8 cellular contexts compared by ENCODE assay signal in the genomic region with DNA sequence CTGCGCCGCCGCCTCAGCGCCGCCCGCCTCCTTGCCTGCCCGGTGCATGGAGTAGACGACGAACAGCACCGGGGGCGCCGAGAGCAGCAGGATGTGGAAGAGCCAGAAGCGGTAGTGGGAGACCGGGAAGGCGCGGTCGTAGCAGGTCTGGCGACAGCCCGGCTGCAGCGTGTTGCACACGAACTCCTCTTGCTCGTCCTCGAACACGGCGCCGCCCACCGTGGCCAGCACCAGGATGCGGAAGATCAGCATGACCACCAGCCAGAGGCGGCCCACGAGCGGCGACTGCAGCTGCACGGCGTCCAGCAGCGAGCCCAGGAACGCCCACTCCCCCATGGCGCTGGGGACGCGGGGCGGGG. TPM values are rescaled to one million over a fixed set of nuclear protein-coding genes. Genes with fewer than 3 reads are reported as not detected.
A peak's percentile ranks its signal among the peaks of the same experiment; 100 is the strongest.
DNase-seq lines count a peak whose midpoint lies in the region; ATAC-seq and FAIRE-seq lines count a peak whose summit lies in the region.

No MANE protein-coding gene starts in this region.

- no peaks in the 10 kb centered on the region for H3K9me3 Mint-ChIP-seq in activated T-cell treated with anti-CD3 and anti-CD28 coated beads, Interleukin-2, amount 50 U/mL, for 4 hours
- H3K9me3 Mint-ChIP-seq in activated T-helper 17 cell treated with anti-CD3 and anti-CD28 coated beads, Interleukin-2, amount 50 U/mL, for 72 hours: no peaks in the 10 kb centered on the region
- no peaks in the 10 kb centered on the region for H3K9me3 Mint-ChIP-seq in stimulated activated naive CD8-positive, alpha-beta T cell treated with anti-CD3 and anti-CD28 coated beads, Interleukin-15, amount 100 ng/mL, for 72 hours

- no peak for DNase-seq in activated T-cell treated with anti-CD3 and anti-CD28 coated beads, Interleukin-2, amount 50 U/mL, for 4 hours
- DNase-seq in activated T-cell treated with anti-CD3 and anti-CD28 coated beads, Interleukin-2, amount 50 U/mL, for 1 hour: no peak
- DNase-seq in iPS-NIHi7 (ENCODE audit: extremely low spot score) (peak; percentile 45), urothelium cell line (ENCODE audit: low spot score) (no peak), NCI-H524 treated with DMSO at 0.1 percent for 48 hours (lab: John Stamatoyannopoulos, UW) (no peak)
- DNase-seq in stimulated activated naive CD8-positive, alpha-beta T cell treated with anti-CD3 and anti-CD28 coated beads, Interleukin-15, amount 100 ng/mL, for 72 hours: peak in 1 of 2 donors; percentile 41

- peaks cover 11% of the 10 kb centered on the region for H3K27me3 Mint-ChIP-seq in activated T-cell treated with anti-CD3 and anti-CD28 coated beads, Interleukin-2, amount 50 U/mL, for 4 hours (ENCODE audit: low read depth)
- H3K27me3 Mint-ChIP-seq in activated T-helper 17 cell treated with anti-CD3 and anti-CD28 coated beads, Interleukin-2, amount 50 U/mL, for 72 hours: peaks cover 13% of the 10 kb centered on the region
- peaks cover 44% of the 10 kb centered on the region for H3K27me3 Mint-ChIP-seq in stimulated activated naive CD8-positive, alpha-beta T cell treated with anti-CD3 and anti-CD28 coated beads, Interleukin-15, amount 100 ng/mL, for 72 hours

- H3K4me1 Mint-ChIP-seq in activated T-cell treated with anti-CD3 and anti-CD28 coated beads, Interleukin-2, amount 50 U/mL, for 4 hours (ENCODE audit: low read depth): peaks cover 7% of the 10 kb centered on the region
- no peaks in the 10 kb centered on the region for H3K4me1 Mint-ChIP-seq in activated T-helper 17 cell treated with anti-CD3 and anti-CD28 coated beads, Interleukin-2, amount 50 U/mL, for 72 hours
- peaks cover 53% of the 10 kb centered on the region for H3K4me1 Mint-ChIP-seq in stimulated activated naive CD8-positive, alpha-beta T cell treated with anti-CD3 and anti-CD28 coated beads, Interleukin-15, amount 100 ng/mL, for 72 hours

- no peak overlapping the region for H3K27ac Mint-ChIP-seq in activated T-helper 17 cell treated with anti-CD3 and anti-CD28 coated beads, Interleukin-2, amount 50 U/mL, for 72 hours
- H3K27ac Mint-ChIP-seq in stimulated activated naive CD8-positive, alpha-beta T cell treated with anti-CD3 and anti-CD28 coated beads, Interleukin-15, amount 100 ng/mL, for 72 hours: no peak overlapping the region

- no peaks in the 10 kb centered on the region for H3K36me3 Mint-ChIP-seq in activated T-cell treated with anti-CD3 and anti-CD28 coated beads, Interleukin-2, amount 50 U/mL, for 4 hours (ENCODE audit: insufficient read depth)
- no peaks in the 10 kb centered on the region for H3K36me3 Mint-ChIP-seq in activated T-helper 17 cell treated with anti-CD3 and anti-CD28 coated beads, Interleukin-2, amount 50 U/mL, for 72 hours (ENCODE audit: low read depth)

- no peak for FAIRE-seq in urothelium cell line (lab: Jason Lieb, UNC)

- no peak for ATAC-seq in activated T-cell treated with anti-CD3 and anti-CD28 coated beads, Interleukin-2, amount 50 U/mL, for 4 hours
- no peak for ATAC-seq in activated T-helper 17 cell treated with anti-CD3 and anti-CD28 coated beads, Interleukin-2, amount 50 U/mL, for 72 hours (replicated peaks)
- no peak for ATAC-seq in stimulated activated naive CD8-positive, alpha-beta T cell treated with anti-CD3 and anti-CD28 coated beads, Interleukin-15, amount 100 ng/mL, for 72 hours
- ATAC-seq in HG03139 (IDR thresholded peaks at IDR 0.05; ENCODE audit: unreplicated experiment): no peak

- H3K4me3 Mint-ChIP-seq in activated T-cell treated with anti-CD3 and anti-CD28 coated beads, Interleukin-2, amount 50 U/mL, for 4 hours: peak overlapping the region; percentile 63
- H3K4me3 Mint-ChIP-seq in activated T-helper 17 cell treated with anti-CD3 and anti-CD28 coated beads, Interleukin-2, amount 50 U/mL, for 72 hours: peak overlapping the region; percentile 38
- H3K4me3 Mint-ChIP-seq in stimulated activated naive CD8-positive, alpha-beta T cell treated with anti-CD3 and anti-CD28 coated beads, Interleukin-15, amount 100 ng/mL, for 72 hours: peak overlapping the region; percentile 80 to 84

RNA-seq across cellular contexts. Expression of a gene that starts 1.1 kb away (rescaled TPM):
- total RNA-seq in activated T-cell treated with anti-CD3 and anti-CD28 coated beads, Interleukin-2, amount 50 U/mL, for 4 hours: not detected
- not detected for total RNA-seq in activated T-helper 17 cell treated with anti-CD3 and anti-CD28 coated beads, Interleukin-2, amount 50 U/mL, for 72 hours

RNA-seq across cellular contexts. Expression of a gene that starts 54.2 kb away (rescaled TPM):
- 10 to 100 TPM; 10.4 to 16.4 (median 12.0) TPM for total RNA-seq in activated T-cell treated with anti-CD3 and anti-CD28 coated beads, Interleukin-2, amount 50 U/mL, for 4 hours
- 100 to 1,000 TPM; 230 to 257 TPM for total RNA-seq in activated T-helper 17 cell treated with anti-CD3 and anti-CD28 coated beads, Interleukin-2, amount 50 U/mL, for 72 hours

RNA-seq across cellular contexts. Expression of a gene that starts 54.5 kb away (rescaled TPM):
- 10 to 100 TPM; 46.5 to 61.9 (median 48.7) TPM for total RNA-seq in activated T-cell treated with anti-CD3 and anti-CD28 coated beads, Interleukin-2, amount 50 U/mL, for 4 hours
- 10 to 100 TPM; 43.7 to 61.9 TPM for total RNA-seq in activated T-helper 17 cell treated with anti-CD3 and anti-CD28 coated beads, Interleukin-2, amount 50 U/mL, for 72 hours

Comparison
In these comparisons a context has a peak if more than half of its experiments do, and no peak if none do; other contexts are left out.
1. RNA of a gene that starts 54.2 kb away (total RNA-seq): 230 to 257 TPM in activated T-helper 17 cell treated with anti-CD3 and anti-CD28 coated beads, Interleukin-2, amount 50 U/mL, for 72 hours; 10.4 to 16.4 TPM in activated T-cell treated with anti-CD3 and anti-CD28 coated beads, Interleukin-2, amount 50 U/mL, for 4 hours; every median in the first group is over 10 times any median in the second.
2. Peak in every context shown above with its lines, with median percentiles within 50 percentile points of each other: H3K4me3 Mint-ChIP-seq.